1 cellular context compared by ENCODE assay signal in genomic region chr11:69439651-69440464, GRCh38.
TF ChIP-seq lines count a peak whose summit lies in the region.

No MANE protein-coding gene starts in this region.

TF ChIP-seq in K562, 482 proteins besides CTCF, POLR2A, EP300 and RAD21:
- TF ChIP-seq TAL1 (IDR thresholded peaks at IDR 0.05) (peak; percentile 25; the same call in 1 of the 2 replicates), TEAD4 (IDR thresholded peaks at IDR 0.05; ENCODE audit: low read length) (0 out of 2 replicates have a peak, but pooled peaks have one; percentile 11), TEAD4 (CRISPR knock-in tag; IDR thresholded peaks at IDR 0.05; ENCODE audit: borderline replicate concordance) (no peak), L3MBTL2 (IDR thresholded peaks at IDR 0.05) (no peak), YY1 (IDR thresholded peaks at IDR 0.05; ENCODE audit: borderline replicate concordance in 1 of 3, control insufficient read depth in 1 of 3, extremely low read depth in 1 of 3, insufficient read depth in 3 of 3, insufficient read length in 1 of 3, insufficient replicate concordance in 2 of 3, low read depth in 1 of 3, low read length in 2 of 3) (no peak), POLR2AphosphoS5 (IDR thresholded peaks at IDR 0.05; ENCODE audit: control insufficient read depth, insufficient read depth, low read depth, low read length) (no peak), ZNF785 (CRISPR knock-in tag; IDR thresholded peaks at IDR 0.05) (no peak), MAX (CRISPR knock-in tag; IDR thresholded peaks at IDR 0.05) (0 out of 2 replicates have a peak, but pooled peaks have one; percentile 27), ATF2 (CRISPR knock-in tag; IDR thresholded peaks at IDR 0.05) (no peak), ASH1L (IDR thresholded peaks at IDR 0.05; ENCODE audit: borderline replicate concordance, low read depth, partially characterized antibody) (no peak), CBFA2T3 (IDR thresholded peaks at IDR 0.05) (peak; percentile 65), CBFA2T2 (conservative IDR thresholded peaks at IDR 0.05) (peak; percentile 29), U2AF2 (optimal IDR thresholded peaks at IDR 0.05; ENCODE audit: low read depth, low read length) (no peak), ARID1B (IDR thresholded peaks at IDR 0.05) (0 out of 2 replicates have a peak, but pooled peaks have one; percentile 18), ZBTB33 (CRISPR knock-in tag; IDR thresholded peaks at IDR 0.05) (peak; percentile 93), TCF3 (CRISPR knock-in tag; IDR thresholded peaks at IDR 0.05) (peak; percentile 42; the same call in 1 of the 2 replicates)
